In genomic region chr19:8321760-8322637, GRCh38 we compare ENCODE assay signal across 8 cellular contexts. TPM values are rescaled to one million over a fixed set of nuclear protein-coding genes. Genes with fewer than 3 reads are reported as not detected.
DNase-seq lines count a peak whose midpoint lies in the region; ATAC-seq and TF ChIP-seq lines count a peak whose summit lies in the region.

No MANE protein-coding gene starts in this region.

- DNase-seq in activated CD8-positive, alpha-beta memory T cell treated with anti-CD3 and anti-CD28 coated beads, Interleukin-2, amount 50 U/mL, for 4 hours = peak; percentile 31
- no peak for DNase-seq in activated CD8-positive, alpha-beta memory T cell treated with anti-CD3 and anti-CD28 coated beads for 24 hours
- DNase-seq in adrenal gland = peak in 1 of 7 donors; percentile 47
- DNase-seq in stimulated activated naive B cell treated with anti-CD40 and anti-IgM and Interleukin-4, amounts not matched to agents 10 μg/mL and 1 μg/mL and 100 μg/mL, for 72 hours = no peak
- no peak for DNase-seq in SIG-M5 (lab: John Stamatoyannopoulos, UW)

- no peak for TF ChIP-seq CTCF in adrenal gland (IDR thresholded peaks at IDR 0.05)

- ATAC-seq in stimulated activated naive B cell treated with anti-CD40 and anti-IgM and Interleukin-4, amounts not matched to agents 10 μg/mL and 1 μg/mL and 100 μg/mL, for 72 hours (replicated peaks) = peak; percentile 5 to 20
- ATAC-seq in GM21529 (IDR thresholded peaks at IDR 0.05; ENCODE audit: unreplicated experiment) = no peak
- ATAC-seq in GM18907 (IDR thresholded peaks at IDR 0.05; ENCODE audit: unreplicated experiment) = no peak

- TF ChIP-seq POLR2A in adrenal gland (IDR thresholded peaks at IDR 0.05) = no peak

- peaks cover 0 to 14% of the 10 kb centered on the region in 2 donors for H3K36me3 ChIP-seq in adrenal gland (replicated peaks in 1 of 2)

- intact Hi-C loops in adrenal gland (cut with DNase I) = no loop called here

- H3K4me3 Mint-ChIP-seq in stimulated activated naive B cell treated with anti-CD40 and anti-IgM and Interleukin-4, amounts not matched to agents 10 μg/mL and 1 μg/mL and 100 μg/mL, for 72 hours = peak overlapping the region; percentile 96 to 98

- H3K27me3 ChIP-seq in adrenal gland = no peaks in the 10 kb centered on the region

- peak overlapping the region in 4 of 5 donors; percentile 69 to 95 (median 92) for H3K27ac ChIP-seq in adrenal gland

- H3K4me3 ChIP-seq in adrenal gland (peak overlapping the region; percentile 28 to 94 (median 78)), iPS-18c (ENCODE audit: insufficient read depth, low read depth, low read length) (peak overlapping the region; percentile 95)

- H3K27me3 Mint-ChIP-seq in stimulated activated naive B cell treated with anti-CD40 and anti-IgM and Interleukin-4, amounts not matched to agents 10 μg/mL and 1 μg/mL and 100 μg/mL, for 72 hours = peaks cover 0 to 3% of the 10 kb centered on the region in 2 donors

- H3K4me1 ChIP-seq in adrenal gland (replicated peaks in 1 of 2) = peaks cover 17 to 32% of the 10 kb centered on the region in 2 donors

- H3K4me1 Mint-ChIP-seq in stimulated activated naive B cell treated with anti-CD40 and anti-IgM and Interleukin-4, amounts not matched to agents 10 μg/mL and 1 μg/mL and 100 μg/mL, for 72 hours = peaks cover 15 to 41% of the 10 kb centered on the region in 2 donors

- 9 to 17% (median 14%) methylated on average over 32 to 49 of the region's 49 CpGs for WGBS in adrenal gland, 4 donors

- peaks cover 22 to 42% of the 10 kb centered on the region in 2 donors for H3K36me3 Mint-ChIP-seq in stimulated activated naive B cell treated with anti-CD40 and anti-IgM and Interleukin-4, amounts not matched to agents 10 μg/mL and 1 μg/mL and 100 μg/mL, for 72 hours

- no peaks in the 10 kb centered on the region for H3K9me3 Mint-ChIP-seq in stimulated activated naive B cell treated with anti-CD40 and anti-IgM and Interleukin-4, amounts not matched to agents 10 μg/mL and 1 μg/mL and 100 μg/mL, for 72 hours

- peak overlapping the region; percentile 99 for H3K27ac Mint-ChIP-seq in stimulated activated naive B cell treated with anti-CD40 and anti-IgM and Interleukin-4, amounts not matched to agents 10 μg/mL and 1 μg/mL and 100 μg/mL, for 72 hours

- H3K9me3 ChIP-seq in adrenal gland (replicated peaks in 1 of 3) (no peaks in the 10 kb centered on the region), iPS-18c (ENCODE audit: control insufficient read depth, insufficient read depth, low read length) (no peaks in the 10 kb centered on the region)

RNA-seq across cellular contexts. Expression of gene RPS28, which starts 0.7 kb away (rescaled TPM):
- total RNA-seq in adrenal gland = 1,000 to 10,000 TPM in 4 of 8 donors, 100 to 1,000 TPM in 4; 220 to 1,896 (median 903) TPM
- 1,000 to 10,000 TPM in 1 of 3 donors, 100 to 1,000 TPM in 2; 155 to 1,715 (median 649) TPM for polyA plus RNA-seq in adrenal gland

RNA-seq across cellular contexts. Expression of gene NDUFA7, which starts 0.8 kb away (rescaled TPM):
- 10 to 100 TPM in 7 of 8 donors, 1 to 10 TPM in 1; 5.3 to 84.5 (median 72.4) TPM for total RNA-seq in adrenal gland
- 100 to 1,000 TPM; 140 to 502 (median 202) TPM for polyA plus RNA-seq in adrenal gland

RNA-seq across cellular contexts. Expression of gene CD320, which starts 13.8 kb away (rescaled TPM):
- 100 to 1,000 TPM in 1 of 8 donors, 10 to 100 TPM in 7; 53.6 to 129 (median 68.2) TPM for total RNA-seq in adrenal gland
- 10 to 100 TPM; 12.0 to 61.4 (median 34.1) TPM for polyA plus RNA-seq in adrenal gland

RNA-seq across cellular contexts. Expression of gene KANK3, which starts 21.1 kb away (rescaled TPM):
- total RNA-seq in adrenal gland = 10 to 100 TPM in 7 of 8 donors, 1 to 10 TPM in 1; 9.8 to 27.7 (median 18.4) TPM
- 10 to 100 TPM in 2 of 3 donors, under 1 TPM in 1; 0.38 to 27.8 (median 23.6) TPM for polyA plus RNA-seq in adrenal gland

RNA-seq across cellular contexts. Expression of gene ANGPTL4, which starts 42.0 kb away (rescaled TPM):
- total RNA-seq in adrenal gland = 100 to 1,000 TPM in 2 of 8 donors, 10 to 100 TPM in 5, 1 to 10 TPM in 1; 4.4 to 141 (median 27.1) TPM
- polyA plus RNA-seq in adrenal gland = 10 to 100 TPM in 2 of 3 donors, 1 to 10 TPM in 1; 4.9 to 54.0 (median 46.8) TPM

Comparison
In these comparisons a context has a peak if more than half of its experiments do, and no peak if none do; other contexts are left out.
1. ATAC-seq: peak in stimulated activated naive B cell treated with anti-CD40 and anti-IgM and Interleukin-4, amounts not matched to agents 10 μg/mL and 1 μg/mL and 100 μg/mL, for 72 hours (2 of 2); none in GM21529 (single experiment) and GM18907 (single experiment).